ENCODE assay signal across 13 cellular contexts in genomic region chr9:99264070-99264469, GRCh38. TPM values are rescaled to one million over a fixed set of nuclear protein-coding genes. Genes with fewer than 3 reads are reported as not detected.
A peak's percentile ranks its signal among the peaks of the same experiment; 100 is the strongest.
DNase-seq lines count a peak whose midpoint lies in the region; ATAC-seq and TF ChIP-seq lines count a peak whose summit lies in the region.
"Had no signal": no experiment of that assay in that cellular context is flagged by ENCODE, and none has a peak within 500 bp of the region (broad histone marks: within the 10 kb centered on the region; RNA-seq: fewer than 3 reads in every experiment).

No MANE protein-coding gene starts in this region.

- H3K4me2 ChIP-seq in neural progenitor cell = no peak overlapping the region
- H3K4me2 ChIP-seq: BLaER1 treated with 17β-estradiol and CSF1 and Interleukin-3, amounts not matched to agents 10 nM and 100 nM had no signal

- H3K27me3 ChIP-seq in neural progenitor cell (no peaks in the 10 kb centered on the region), transverse colon (no peaks in the 10 kb centered on the region)
- H3K27me3 ChIP-seq: BLaER1 treated with 17β-estradiol and CSF1 and Interleukin-3, amounts not matched to agents 10 nM and 100 nM had no signal

- no peak overlapping the region for H3K4me3 ChIP-seq in astrocyte of the spinal cord (ENCODE audit: low read depth, low read length)
- H3K4me3 ChIP-seq in neural progenitor cell = no peak overlapping the region
- H3K4me3 ChIP-seq in transverse colon = no peak overlapping the region
- H3K4me3 ChIP-seq: BLaER1 treated with 17β-estradiol and CSF1 and Interleukin-3, amounts not matched to agents 10 nM and 100 nM had no signal

- peaks cover 30% of the 10 kb centered on the region for H3K4me1 Mint-ChIP-seq in activated CD4-positive, alpha-beta T cell treated with anti-CD3 and anti-CD28 coated beads, Interleukin-2, amount 10 ng/mL, durations not matched to agents 24 days and 14 days
- no peaks in the 10 kb centered on the region for H3K4me1 Mint-ChIP-seq in neural progenitor cell

- DNase-seq in activated CD4-positive, alpha-beta T cell treated with anti-CD3 and anti-CD28 coated beads, Interleukin-2, amount 10 ng/mL, durations not matched to agents 24 days and 14 days = peak; percentile 62
- DNase-seq in activated CD4-positive, alpha-beta T cell treated with anti-CD3 and anti-CD28 coated beads, Interleukin-2, amount 50 U/mL, for 4 hours = no peak
- DNase-seq in Kasumi-1 (lab: John Stamatoyannopoulos, UW) (peak; percentile 17 to 27), astrocyte of the spinal cord (ENCODE audit: low read depth, low spot score) (no peak), neural progenitor cell (ENCODE audit: low spot score) (peak; percentile 39), ACHN (no peak), transverse colon (no peak)
- DNase-seq: activated T-cell treated with anti-CD3 and anti-CD28 coated beads, Interleukin-2, amount 50 U/mL, for 4 hours; left ventricle myocardium superior had no signal

- intact Hi-C loops in activated CD4-positive, alpha-beta T cell treated with anti-CD3 and anti-CD28 coated beads, Interleukin-2, amount 10 ng/mL, durations not matched to agents 24 days and 14 days (cut with micrococcal nuclease) = loop anchor here (1.0 kb wide), 1 partner anchor 10 kb away; no protein-coding TSS in a partner anchor
- intact Hi-C loops in transverse colon (cut with DNase I; ENCODE audit: low total_unique reads) = no loop called here

- no peaks in the 10 kb centered on the region for H3K79me2 ChIP-seq in neural progenitor cell (ENCODE audit: low read depth)

- no peak overlapping the region for H3K27ac Mint-ChIP-seq in activated CD4-positive, alpha-beta T cell treated with anti-CD3 and anti-CD28 coated beads, Interleukin-2, amount 10 ng/mL, durations not matched to agents 24 days and 14 days
- no peak overlapping the region for H3K27ac Mint-ChIP-seq in neural progenitor cell
- H3K27ac Mint-ChIP-seq: stimulated activated naive CD8-positive, alpha-beta T cell treated with anti-CD3 and anti-CD28 coated beads, Interleukin-15, Interleukin-2, amounts not matched to agents 100 ng/mL and 50 ng/mL, for 24 hours had no signal

- H3F3A ChIP-seq in neural progenitor cell (ENCODE audit: low read depth) = no peaks in the 10 kb centered on the region

- H3K27ac ChIP-seq in neural progenitor cell = no peak overlapping the region
- H3K27ac ChIP-seq in transverse colon = no peak overlapping the region
- H3K27ac ChIP-seq: BLaER1 treated with 17β-estradiol and CSF1 and Interleukin-3, amounts not matched to agents 10 nM and 100 nM had no signal

- H3K4me1 ChIP-seq in neural progenitor cell (peaks cover 6% of the 10 kb centered on the region), transverse colon (peaks cover 0 to 15% (median 6%) of the 10 kb centered on the region in 4 donors)

- TF ChIP-seq CTCF in astrocyte of the spinal cord (IDR thresholded peaks at IDR 0.05; ENCODE audit: low read depth, low read length) (peak; percentile 29), neural progenitor cell (IDR thresholded peaks at IDR 0.05) (peak; percentile 49), transverse colon (IDR thresholded peaks at IDR 0.05) (no peak)

- H3K4me3 Mint-ChIP-seq in activated CD4-positive, alpha-beta T cell treated with anti-CD3 and anti-CD28 coated beads, Interleukin-2, amount 10 ng/mL, durations not matched to agents 24 days and 14 days = no peak overlapping the region
- no peak overlapping the region for H3K4me3 Mint-ChIP-seq in neural progenitor cell
- H3K4me3 Mint-ChIP-seq: activated T-cell treated with anti-CD3 and anti-CD28 coated beads, Interleukin-2, amount 50 U/mL, for 4 hours; stimulated activated naive CD8-positive, alpha-beta T cell treated with anti-CD3 and anti-CD28 coated beads, Interleukin-15, Interleukin-2, amounts not matched to agents 100 ng/mL and 50 ng/mL, for 24 hours had no signal

- H3K9ac ChIP-seq in neural progenitor cell = no peak overlapping the region
- H3K9ac ChIP-seq: BLaER1 treated with 17β-estradiol and CSF1 and Interleukin-3, amounts not matched to agents 10 nM and 100 nM had no signal

- H3K9me3 Mint-ChIP-seq in activated CD4-positive, alpha-beta T cell treated with anti-CD3 and anti-CD28 coated beads, Interleukin-2, amount 10 ng/mL, durations not matched to agents 24 days and 14 days = no peaks in the 10 kb centered on the region
- no peaks in the 10 kb centered on the region for H3K9me3 Mint-ChIP-seq in neural progenitor cell
- H3K9me3 Mint-ChIP-seq: activated T-cell treated with anti-CD3 and anti-CD28 coated beads, Interleukin-2, amount 50 U/mL, for 4 hours; stimulated activated naive CD8-positive, alpha-beta T cell treated with anti-CD3 and anti-CD28 coated beads, Interleukin-15, Interleukin-2, amounts not matched to agents 100 ng/mL and 50 ng/mL, for 24 hours had no signal

- TF ChIP-seq EP300 in transverse colon (IDR thresholded peaks at IDR 0.05; ENCODE audit: low read depth) = no peak

- H3K36me3 ChIP-seq in neural progenitor cell = no peaks in the 10 kb centered on the region
- no peaks in the 10 kb centered on the region for H3K36me3 ChIP-seq in transverse colon
- H3K36me3 ChIP-seq: BLaER1 treated with 17β-estradiol and CSF1 and Interleukin-3, amounts not matched to agents 10 nM and 100 nM had no signal

- H3K36me3 Mint-ChIP-seq in activated CD4-positive, alpha-beta T cell treated with anti-CD3 and anti-CD28 coated beads, Interleukin-2, amount 10 ng/mL, durations not matched to agents 24 days and 14 days (ENCODE audit: low read depth) = no peaks in the 10 kb centered on the region
- H3K36me3 Mint-ChIP-seq in neural progenitor cell = no peaks in the 10 kb centered on the region

- WGBS in transverse colon (ENCODE audit: low coverage in 1 of 2), 2 donors = 78 to 84% methylated on average over 2 of the region's 2 CpGs

- H4K20me1 ChIP-seq in neural progenitor cell (ENCODE audit: low read depth) = no peaks in the 10 kb centered on the region
- H4K20me1 ChIP-seq: BLaER1 treated with 17β-estradiol and CSF1 and Interleukin-3, amounts not matched to agents 10 nM and 100 nM had no signal

- no peak for TF ChIP-seq POLR2A in transverse colon (IDR thresholded peaks at IDR 0.05)

- in situ Hi-C loops in astrocyte of the spinal cord (cut with HindIII; ENCODE audit: low sequenced_read_pairs) (no loop called here), ACHN (cut with HindIII; ENCODE audit: low pct_ligation_motif_present, low pct_unique_long_range_greater_than_20kb, low sequenced_read_pairs) (no loop called here), transverse colon (cut with MboI; ENCODE audit: low pct_ligation_motif_present in 1 of 4, low pct_unique_long_range_greater_than_20kb in 1 of 4, low sequenced_read_pairs in 3 of 4) (no loop called here)

- ATAC-seq in GM21529 (IDR thresholded peaks at IDR 0.05; ENCODE audit: unreplicated experiment) = no peak
- ATAC-seq: left ventricle myocardium superior, sciatic nerve had no signal

- no peak overlapping the region for H2AFZ ChIP-seq in neural progenitor cell (replicated peaks)

- no peaks in the 10 kb centered on the region for H3K9me3 ChIP-seq in neural progenitor cell (ENCODE audit: low read depth)
- H3K9me3 ChIP-seq in transverse colon = no peaks in the 10 kb centered on the region
- H3K9me3 ChIP-seq: BLaER1 treated with 17β-estradiol and CSF1 and Interleukin-3, amounts not matched to agents 10 nM and 100 nM had no signal

- no peaks in the 10 kb centered on the region for H3K27me3 Mint-ChIP-seq in activated CD4-positive, alpha-beta T cell treated with anti-CD3 and anti-CD28 coated beads, Interleukin-2, amount 10 ng/mL, durations not matched to agents 24 days and 14 days
- no peaks in the 10 kb centered on the region for H3K27me3 Mint-ChIP-seq in neural progenitor cell (ENCODE audit: insufficient read depth, low read depth)
- H3K27me3 Mint-ChIP-seq: stimulated activated naive CD8-positive, alpha-beta T cell treated with anti-CD3 and anti-CD28 coated beads, Interleukin-15, Interleukin-2, amounts not matched to agents 100 ng/mL and 50 ng/mL, for 24 hours had no signal

RNA-seq across cellular contexts. Expression of gene SEC61B, which starts 42.0 kb away (rescaled TPM):
- 169 and 170 TPM in 2 replicates for total RNA-seq in activated CD4-positive, alpha-beta T cell treated with anti-CD3 and anti-CD28 coated beads, Interleukin-2, amount 10 ng/mL, durations not matched to agents 24 days and 14 days
- total RNA-seq in neural progenitor cell (ENCODE audit: low replicate concordance) (83.7 and 99.2 TPM in 2 replicates), transverse colon (10 to 100 TPM; 10.1 to 72.5 (median 42.0) TPM)

RNA-seq across cellular contexts. Expression of gene ALG2, which starts 42.3 kb away (rescaled TPM):
- total RNA-seq in activated CD4-positive, alpha-beta T cell treated with anti-CD3 and anti-CD28 coated beads, Interleukin-2, amount 10 ng/mL, durations not matched to agents 24 days and 14 days = 29.2 and 31.0 TPM in 2 replicates
- 25.0 and 26.0 TPM in 2 replicates for total RNA-seq in neural progenitor cell (ENCODE audit: low replicate concordance)
- 10 to 100 TPM in 3 of 4 donors, 1 to 10 TPM in 1; 7.9 to 38.4 (median 22.3) TPM for total RNA-seq in transverse colon

Comparison
In these comparisons a context has a peak if more than half of its experiments do, and no peak if none do; other contexts are left out.
1. DNase-seq: peak in activated CD4-positive, alpha-beta T cell treated with anti-CD3 and anti-CD28 coated beads, Interleukin-2, amount 10 ng/mL, durations not matched to agents 24 days and 14 days (single experiment), Kasumi-1 (2 of 2) and neural progenitor cell (single experiment); none in activated CD4-positive, alpha-beta T cell treated with anti-CD3 and anti-CD28 coated beads, Interleukin-2, amount 50 U/mL, for 4 hours (0 of 2), astrocyte of the spinal cord (single experiment), ACHN (single experiment) and transverse colon (single experiment).
2. CTCF ChIP-seq: peak in astrocyte of the spinal cord (single experiment) and neural progenitor cell (single experiment); none in transverse colon (0 of 5).